In the genomic region with DNA sequence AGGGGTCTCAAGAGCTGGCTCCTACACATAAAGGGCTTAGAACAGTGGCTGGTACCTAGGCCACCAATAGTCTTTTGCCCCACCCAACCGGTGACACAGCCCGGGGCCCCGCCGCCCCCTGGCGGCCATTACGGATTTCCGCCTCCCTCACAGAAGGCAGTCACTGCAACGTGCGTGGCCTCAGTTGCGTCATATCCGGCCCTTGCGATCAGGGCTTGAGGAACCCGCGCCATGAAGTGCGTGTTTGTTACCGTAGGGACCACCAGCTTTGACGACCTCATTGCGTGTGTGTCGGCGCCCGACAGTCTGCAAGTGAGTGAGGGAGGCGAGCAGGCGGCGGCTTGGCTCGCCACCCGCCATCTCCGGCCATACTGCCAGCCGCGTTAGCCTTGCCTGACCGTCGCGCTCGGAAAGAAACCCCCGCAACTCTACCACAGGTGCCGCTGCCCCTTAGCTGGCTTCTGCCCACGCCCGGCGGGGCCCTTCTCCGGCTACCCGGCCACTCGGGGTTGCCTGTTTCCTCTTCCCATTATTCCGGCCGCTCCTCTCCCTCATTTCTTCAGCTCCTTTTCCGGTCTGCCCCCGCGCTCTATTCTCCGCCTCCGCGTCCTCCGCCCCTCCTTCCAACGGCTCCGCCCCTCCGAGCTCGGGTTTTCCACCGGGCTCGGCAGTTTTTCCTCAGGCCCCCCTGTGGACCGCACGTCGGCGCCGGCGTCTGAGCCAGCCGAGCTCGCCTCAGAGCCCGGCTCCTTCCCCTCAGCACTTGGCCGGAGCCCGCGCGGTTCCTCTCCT, we compare ENCODE assay signal across 8 cellular contexts. TPM values are rescaled to one million over a fixed set of nuclear protein-coding genes. Genes with fewer than 3 reads are reported as not detected.
DNase-seq lines count a peak whose midpoint lies in the region; ATAC-seq and TF ChIP-seq lines count a peak whose summit lies in the region.

Gene ALG13 (plus strand): TSS at position 183 of the 792 bp plus-strand sequence. CDS start 49 bp downstream, at position 232.

- whole genome bisulfite sequencing in right cardiac atrium: under 1% methylated on average over 67 of the region's 69 CpGs

- no peaks in the 10 kb centered on the region for H3K27me3 ChIP-seq in ascending aorta
- no peaks in the 10 kb centered on the region for H3K27me3 ChIP-seq in right cardiac atrium (ENCODE audit: control insufficient read depth, insufficient read depth)
- H3K27me3 ChIP-seq in uterus: no peaks in the 10 kb centered on the region

- H3K36me3 ChIP-seq in ascending aorta (peaks cover 0 to 4% of the 10 kb centered on the region in 2 donors), uterus (no peaks in the 10 kb centered on the region)

- intact Hi-C loops in T-helper 2 cell treated with Interferon-gamma antibody and Interleukin-4, amounts not matched to agents 100 ng/mL and 5 ng/mL, for 36 hours (cut with micrococcal nuclease): loop anchor here (1.0 to 10.0 kb wide), 2 partner anchors 556 to 1160 kb away; no protein-coding TSS in a partner anchor
- intact Hi-C loops in ascending aorta (cut with DNase I): loop anchor here (5.0 kb wide), 2 partner anchors 584 to 1679 kb away; partner anchors contain the start of genes PAK3 and TMEM164
- intact Hi-C loops in right cardiac atrium (cut with DNase I): no loop called here
- intact Hi-C loops in uterus (cut with DNase I; ENCODE audit: low total_unique reads): no loop called here

- TF ChIP-seq CTCF in ascending aorta (IDR thresholded peaks at IDR 0.05) (peak; percentile 56 to 68 (median 64)), uterus (IDR thresholded peaks at IDR 0.05) (peak; percentile 33 to 68 (median 53))

- H3K9me3 ChIP-seq in ascending aorta (no peaks in the 10 kb centered on the region), right cardiac atrium (ENCODE audit: control insufficient read depth, low read length) (no peaks in the 10 kb centered on the region), uterus (no peaks in the 10 kb centered on the region)

- peak; percentile 64 for DNase-seq in NCI-H187 treated with DMSO at 0.1 percent for 48 hours (lab: John Stamatoyannopoulos, UW)
- peak; percentile 67 to 93 for DNase-seq in ascending aorta (ENCODE audit: low spot score in 2 of 2)
- peak; percentile 93 to 95 (median 95) for DNase-seq in right cardiac atrium
- DNase-seq in pulmonary artery endothelial cell (ENCODE audit: low read depth, low spot score): peak; percentile 58
- DNase-seq in uterus: peak; percentile 89 to 92

- H3K4me3 ChIP-seq in ascending aorta: peak within 1 kb of the TSS; percentile 78
- H3K4me3 ChIP-seq in right cardiac atrium (ENCODE audit: low read length): peak within 1 kb of the TSS; percentile 55
- H3K4me3 ChIP-seq in uterus: peak within 1 kb of the TSS; percentile 58 to 63

- H3K4me1 ChIP-seq in ascending aorta (no peaks in the 10 kb centered on the region), right cardiac atrium (ENCODE audit: control insufficient read depth, insufficient read depth, low read length) (no peaks in the 10 kb centered on the region), uterus (no peaks in the 10 kb centered on the region)

- ATAC-seq in GM18502 (IDR thresholded peaks at IDR 0.05; ENCODE audit: poor library complexity, unreplicated experiment): peak; percentile 98
- ATAC-seq in HG02970 (IDR thresholded peaks at IDR 0.05; ENCODE audit: low FRiP score, unreplicated experiment): peak; percentile 96
- peak; percentile 99 for ATAC-seq in right cardiac atrium

- peak; percentile 45 to 64 for TF ChIP-seq POLR2A in uterus (IDR thresholded peaks at IDR 0.05)

- H3K27ac ChIP-seq in ascending aorta (peak within 1 kb of the TSS; percentile 97 to 98), right cardiac atrium (ENCODE audit: low read length) (peak within 1 kb of the TSS; percentile 99), uterus (peak within 1 kb of the TSS; percentile 88 to 95)

RNA-seq across cellular contexts. Expression of gene ALG13, which starts in this region (rescaled TPM):
- total RNA-seq in T-helper 2 cell treated with Interferon-gamma antibody and Interleukin-4, amounts not matched to agents 100 ng/mL and 5 ng/mL, for 36 hours: 42.2 and 49.0 TPM in 2 replicates
- total RNA-seq in ascending aorta (21.1 TPM), right cardiac atrium (10 to 100 TPM; 20.9 to 25.8 (median 23.5) TPM), pulmonary artery endothelial cell (40.6 and 43.0 TPM in 2 replicates), uterus (10 to 100 TPM; 37.4 to 81.5 (median 72.7) TPM)
- 14.8 TPM for polyA plus RNA-seq in right cardiac atrium

Comparison
In these comparisons a context has a peak if more than half of its experiments do, and no peak if none do; other contexts are left out.
1. Peak in every context shown above with its lines: DNase-seq, ATAC-seq, H3K4me3 ChIP-seq and H3K27ac ChIP-seq.
2. intact Hi-C loops: an anchor here in T-helper 2 cell treated with Interferon-gamma antibody and Interleukin-4, amounts not matched to agents 100 ng/mL and 5 ng/mL, for 36 hours (1.0 to 10.0 kb wide) and ascending aorta (5.0 kb wide); none called in right cardiac atrium and uterus.